In genomic region chr2:55047677-55048299, GRCh38 we compare ENCODE assay signal across 8 cellular contexts. TPM values are rescaled to one million over a fixed set of nuclear protein-coding genes. Genes with fewer than 3 reads are reported as not detected.
DNase-seq lines count a peak whose midpoint lies in the region; TF ChIP-seq lines count a peak whose summit lies in the region.

No MANE protein-coding gene starts in this region.

- no peak overlapping the region for H2AFZ ChIP-seq in ACC112 (ENCODE audit: low read length, unreplicated experiment)

- peak overlapping the region; percentile 91 for H3K4me3 ChIP-seq in ACC112 (ENCODE audit: low read depth, low read length)
- peak overlapping the region; percentile 70 to 99 (median 94) for H3K4me3 ChIP-seq in dorsolateral prefrontal cortex
- H3K4me3 ChIP-seq in mucosa of stomach (ENCODE audit: low read length), result peak overlapping the region; percentile 1

- intact Hi-C loops in dorsolateral prefrontal cortex (cut with DNase I), result loop anchor here (2.0 to 10.0 kb wide), 5 partner anchors 33 to 323 kb away; partner anchors contain the start of gene EML6 (in 1 of the 2)

- peaks cover 75% of the 10 kb centered on the region for H3K79me2 ChIP-seq in ACC112 (ENCODE audit: control insufficient read depth, insufficient read depth, low read length, unreplicated experiment)

- no peaks in the 10 kb centered on the region for H3K9me3 ChIP-seq in mucosa of stomach (ENCODE audit: control insufficient read depth, low read length)

- H3K27me3 ChIP-seq in ACC112 (ENCODE audit: insufficient read depth, low read length) (no peaks in the 10 kb centered on the region), dorsolateral prefrontal cortex (no peaks in the 10 kb centered on the region), mucosa of stomach (ENCODE audit: control insufficient read depth, insufficient read depth, low read length) (no peaks in the 10 kb centered on the region)

- H3K36me3 ChIP-seq in ACC112 (ENCODE audit: insufficient read depth, low read length), result 0 out of 2 replicates have a peak, but pooled peaks cover 3% of the 10 kb centered on the region
- no peaks in the 10 kb centered on the region for H3K36me3 ChIP-seq in mucosa of stomach (ENCODE audit: control insufficient read depth, insufficient read depth, low read length)

- H3K9ac ChIP-seq in mucosa of stomach (ENCODE audit: low read length), result peak overlapping the region; percentile 33

- TF ChIP-seq CTCF in GM20000 (IDR thresholded peaks at IDR 0.05; ENCODE audit: extremely low read depth, missing control alignments) (no peak), dorsolateral prefrontal cortex (IDR thresholded peaks at IDR 0.05 in 54 of 56, conservative IDR thresholded peaks at IDR 0.05 in 2 of 56; ENCODE audit: low read depth in 1 of 56, partially characterized antibody in 56 of 56) (no peak)

- H3K4me1 ChIP-seq in ACC112 (ENCODE audit: control insufficient read depth, insufficient read depth, low read length, unreplicated experiment) (peaks cover 32% of the 10 kb centered on the region), mucosa of stomach (ENCODE audit: control insufficient read depth, insufficient read depth, low read length) (no peaks in the 10 kb centered on the region)

- DNase-seq in GM20000 (ENCODE audit: low spot score) (peak; percentile 10), SHP77 treated with DMSO at 0.1 percent for 48 hours (lab: John Stamatoyannopoulos, UW) (peak; percentile 49), dorsolateral prefrontal cortex (peak in 3 of 10 donors; percentile 29 to 46 (median 40)), GOT3 (lab: John Stamatoyannopoulos, UW) (no peak), AG08395 (ENCODE audit: low spot score) (no peak), cerebellar nuclear complex (lab: John Stamatoyannopoulos, UW) (no peak)

- H3K27ac ChIP-seq in ACC112 (ENCODE audit: low read depth, low read length), result peak overlapping the region; percentile 99
- peak overlapping the region; percentile 23 to 100 (median 99) for H3K27ac ChIP-seq in dorsolateral prefrontal cortex

RNA-seq across cellular contexts. Expression of gene RTN4, which starts 2.5 kb away (rescaled TPM):
- total RNA-seq in dorsolateral prefrontal cortex, result 100 to 1,000 TPM; 342 to 975 (median 727) TPM

Comparison
In these comparisons a context has a peak if more than half of its experiments do, and no peak if none do; other contexts are left out.
1. H3K4me3 ChIP-seq: peak in every context shown above with its lines; median percentile 94 in dorsolateral prefrontal cortex; 91 in ACC112; 1 in mucosa of stomach.
2. DNase-seq: peak in GM20000 (single experiment) and SHP77 treated with DMSO at 0.1 percent for 48 hours (single experiment); none in GOT3 (single experiment), AG08395 (single experiment) and cerebellar nuclear complex (0 of 2).